ENCODE assay signal across 10 cellular contexts in genomic region chr17:67082110-67082509, GRCh38. TPM values are rescaled to one million over a fixed set of nuclear protein-coding genes. Genes with fewer than 3 reads are reported as not detected.
DNase-seq lines count a peak whose midpoint lies in the region; ATAC-seq, FAIRE-seq and TF ChIP-seq lines count a peak whose summit lies in the region.
"Had no signal": no experiment of that assay in that cellular context is flagged by ENCODE, and none has a peak within 500 bp of the region (broad histone marks: within the 10 kb centered on the region; RNA-seq: fewer than 3 reads in every experiment).

No MANE protein-coding gene starts in this region.

- no peak for TF ChIP-seq RAD21 in HepG2 (CRISPR knock-in tag; IDR thresholded peaks at IDR 0.05)

- peak overlapping the region in 7 of 8 donors; percentile 9 to 70 (median 45) for H3K4me3 Mint-ChIP-seq in CD4-positive, alpha-beta memory T cell
- H3K4me3 Mint-ChIP-seq in activated CD4-positive, alpha-beta memory T cell treated with anti-CD3 and anti-CD28 coated beads for 36 hours = no peak overlapping the region

- TF ChIP-seq POLR2A in HepG2 (IDR thresholded peaks at IDR 0.05; ENCODE audit: insufficient read depth in 1 of 2, low read depth in 2 of 2, low read length in 2 of 2) = no peak

- H3K9me3 Mint-ChIP-seq in CD4-positive, alpha-beta memory T cell = no peaks in the 10 kb centered on the region
- H3K9me3 Mint-ChIP-seq in activated CD4-positive, alpha-beta memory T cell treated with anti-CD3 and anti-CD28 coated beads for 36 hours = no peaks in the 10 kb centered on the region

- TF ChIP-seq CTCF in HepG2 (CRISPR knock-in tag; IDR thresholded peaks at IDR 0.05) = no peak

- TF ChIP-seq EP300 in HepG2 (IDR thresholded peaks at IDR 0.05; ENCODE audit: low read depth in 2 of 2, low read length in 2 of 2) (no peak), HepG2 (CRISPR knock-in tag; IDR thresholded peaks at IDR 0.05; ENCODE audit: borderline replicate concordance) (no peak)

- peak; percentile 73 for ATAC-seq in GM18907 (IDR thresholded peaks at IDR 0.05; ENCODE audit: unreplicated experiment)
- ATAC-seq in HG03025 (IDR thresholded peaks at IDR 0.05; ENCODE audit: low FRiP score, unreplicated experiment) = peak; percentile 63
- no peak for ATAC-seq in HepG2

- H3K9me3 ChIP-seq in CD4-positive, alpha-beta memory T cell (ENCODE audit: control insufficient read depth in 1 of 2, low read length in 2 of 2) = no peaks in the 10 kb centered on the region
- H3K9me3 ChIP-seq in HepG2 (ENCODE audit: low read length) = no peaks in the 10 kb centered on the region

- peak overlapping the region; percentile 21 for H3K27ac ChIP-seq in CD4-positive, alpha-beta memory T cell (ENCODE audit: low read depth, low read length)
- H3K27ac ChIP-seq in HepG2 (ENCODE audit: extremely low read length, insufficient read depth, low read length) = no peak overlapping the region

- no peak overlapping the region for H2AFZ ChIP-seq in HepG2 (ENCODE audit: low read length)

- H3K4me1 ChIP-seq in CD4-positive, alpha-beta memory T cell (ENCODE audit: insufficient read depth, low read length) = peaks cover 26% of the 10 kb centered on the region
- peaks cover 4% of the 10 kb centered on the region for H3K4me1 ChIP-seq in HepG2 (ENCODE audit: insufficient read depth, low read length)

- no peaks in the 10 kb centered on the region for H4K20me1 ChIP-seq in HepG2 (ENCODE audit: insufficient read depth, low read length)

- peaks cover 27 to 43% of the 10 kb centered on the region in 2 donors for H3K36me3 Mint-ChIP-seq in CD4-positive, alpha-beta memory T cell
- H3K36me3 Mint-ChIP-seq in activated CD4-positive, alpha-beta memory T cell treated with anti-CD3 and anti-CD28 coated beads for 36 hours = peaks cover 9% of the 10 kb centered on the region

- POLR2A ChIA-PET in CD4-positive, alpha-beta memory T cell (lab: Charles Lee; ENCODE audit: partially characterized antibody) = interaction anchor here (0.8 to 2.0 kb wide), 3 partner anchors 10 to 14 kb away, joined by 3 to 6 read pairs (median 5); no protein-coding TSS in a partner anchor
- POLR2A ChIA-PET in activated CD4-positive, alpha-beta memory T cell treated with anti-CD3 and anti-CD28 coated beads for 36 hours (lab: Charles Lee) = interaction anchor here (1.3 kb wide), 1 partner anchor 14 kb away, joined by 4 read pairs; no protein-coding TSS in a partner anchor
- POLR2A ChIA-PET in HepG2 (lab: Yijun Ruan, JAX) = no interaction called here

- no peaks in the 10 kb centered on the region for H3K27me3 Mint-ChIP-seq in CD4-positive, alpha-beta memory T cell
- no peaks in the 10 kb centered on the region for H3K27me3 Mint-ChIP-seq in activated CD4-positive, alpha-beta memory T cell treated with anti-CD3 and anti-CD28 coated beads for 36 hours

- no peak for FAIRE-seq in HepG2 (lab: Jason Lieb, UNC)
- FAIRE-seq in RCC 7860 (lab: Jason Lieb, UNC) = no peak
- FAIRE-seq: colon had no signal

- H3K27me3 ChIP-seq in CD4-positive, alpha-beta memory T cell (ENCODE audit: insufficient read depth, low read length) = no peaks in the 10 kb centered on the region
- H3K27me3 ChIP-seq in HepG2 (ENCODE audit: control insufficient read depth in 1 of 2, insufficient read depth in 2 of 2, low read length in 2 of 2) = no peaks in the 10 kb centered on the region

- H3K36me3 ChIP-seq in CD4-positive, alpha-beta memory T cell (ENCODE audit: insufficient read depth, low read length) = peaks cover 16% of the 10 kb centered on the region
- H3K36me3 ChIP-seq in HepG2 (replicated peaks in 1 of 2; ENCODE audit: control insufficient read depth in 1 of 2, insufficient read depth in 2 of 2, low read length in 2 of 2) = peaks cover 27 to 63% of the 10 kb centered on the region in 2 experiments

- H3K4me2 ChIP-seq in HepG2 (ENCODE audit: low read depth, low read length) = no peak overlapping the region

- DNase-seq in CD4-positive, alpha-beta memory T cell = peak in 4 of 5 donors; percentile 53 to 67 (median 60)
- no peak for DNase-seq in activated CD4-positive, alpha-beta memory T cell treated with anti-CD3 and anti-CD28 coated beads for 36 hours
- DNase-seq in SW 1271 (lab: John Stamatoyannopoulos, UW) = no peak
- no peak for DNase-seq in HepG2 (ENCODE audit: low spot score)
- DNase-seq in NCI-H146 (lab: John Stamatoyannopoulos, UW) = no peak
- no peak for DNase-seq in RCC 7860 (ENCODE audit: low spot score)
- DNase-seq: NCI-H1048 had no signal

- H3K9ac ChIP-seq in HepG2 (ENCODE audit: insufficient read depth, low read depth, low read length) = no peak overlapping the region

- CTCF ChIA-PET in CD4-positive, alpha-beta memory T cell (lab: Charles Lee; ENCODE audit: partially characterized antibody) = interaction anchor here (0.7 to 1.4 kb wide), 5 partner anchors 13 to 880 kb away, joined by 3 to 5 read pairs (median 3); no protein-coding TSS in a partner anchor
- CTCF ChIA-PET in activated CD4-positive, alpha-beta memory T cell treated with anti-CD3 and anti-CD28 coated beads for 36 hours (lab: Charles Lee) = interaction anchor here (0.9 kb wide), 1 partner anchor 167 kb away, joined by 3 read pairs; no protein-coding TSS in a partner anchor
- CTCF ChIA-PET in HepG2 (lab: Yijun Ruan, JAX; ENCODE audit: low intra/inter-chr PET ratio, low total read pairs) = no interaction called here

- in situ Hi-C loops in HepG2 (cut with HindIII; ENCODE audit: extremely low pct_ligation_motif_present, low pct_unique_long_range_greater_than_20kb) = no loop called here

- no peaks in the 10 kb centered on the region for H3K79me2 ChIP-seq in HepG2 (ENCODE audit: insufficient read depth, low read length)

- no peak overlapping the region for H3K4me3 ChIP-seq in CD4-positive, alpha-beta memory T cell (ENCODE audit: low read length in 2 of 2)
- H3K4me3 ChIP-seq in HepG2 (replicated peaks in 1 of 3; ENCODE audit: insufficient read depth in 1 of 3, low read depth in 2 of 3, low read length in 3 of 3) = no peak overlapping the region

- WGBS in HepG2 (ENCODE audit: low lambda C conversion rate) = 89% methylated on average over 1 of the region's 1 CpG

- peak overlapping the region; percentile 43 to 90 (median 67) for H3K27ac Mint-ChIP-seq in CD4-positive, alpha-beta memory T cell
- H3K27ac Mint-ChIP-seq in activated CD4-positive, alpha-beta memory T cell treated with anti-CD3 and anti-CD28 coated beads for 36 hours = peak overlapping the region; percentile 52

- peaks cover 15 to 31% (median 23%) of the 10 kb centered on the region in 4 donors for H3K4me1 Mint-ChIP-seq in CD4-positive, alpha-beta memory T cell
- peaks cover 19% of the 10 kb centered on the region for H3K4me1 Mint-ChIP-seq in activated CD4-positive, alpha-beta memory T cell treated with anti-CD3 and anti-CD28 coated beads for 36 hours (ENCODE audit: low read depth)

- intact Hi-C loops in CD4-positive, alpha-beta memory T cell (cut with micrococcal nuclease) = loop anchor here (5.0 kb wide), 2 partner anchors 175 to 355 kb away; no protein-coding TSS in a partner anchor
- intact Hi-C loops in activated CD4-positive, alpha-beta memory T cell treated with anti-CD3 and anti-CD28 coated beads for 36 hours (cut with micrococcal nuclease) = no loop called here
- intact Hi-C loops in HepG2 (cut with micrococcal nuclease; ENCODE audit: unreplicated experiment) = no loop called here

- BruUV-seq in HepG2 (replicated peaks; lab: Mats Ljungman, UMichigan) = no TSS peak

TF ChIP-seq in HepG2, 621 proteins besides CTCF, POLR2A, EP300 and RAD21 (continues in another document):
- TF ChIP-seq RFX1 (IDR thresholded peaks at IDR 0.05) = no peak
- no peak for TF ChIP-seq KLF15 (CRISPR knock-in tag; IDR thresholded peaks at IDR 0.05; ENCODE audit: borderline replicate concordance)
- no peak for TF ChIP-seq ZNF160 (CRISPR knock-in tag; IDR thresholded peaks at IDR 0.05)
- no peak for TF ChIP-seq HMG20A (CRISPR knock-in tag; IDR thresholded peaks at IDR 0.05; ENCODE audit: borderline replicate concordance)

RNA-seq across cellular contexts. Expression of gene CACNG1, which starts 37.8 kb away (rescaled TPM):
- not detected for total RNA-seq in CD4-positive, alpha-beta memory T cell
- not detected for polyA plus RNA-seq in CD4-positive, alpha-beta memory T cell
- not detected for total RNA-seq in activated CD4-positive, alpha-beta memory T cell treated with anti-CD3 and anti-CD28 coated beads for 36 hours
- not detected in 2 replicates for total RNA-seq in HepG2 (2016; rRNA removed; fragmentation: Illumina TruSeq; extraction: Trizol)
- not detected in 2 replicates for total RNA-seq in HepG2 (2016; cell fraction: cytosol; rRNA removed; fragmentation: Illumina TruSeq; extraction: Trizol; ENCODE audit: low read depth)
- total RNA-seq in HepG2 (2016; cell fraction: insoluble cytoplasmic fraction; rRNA removed; fragmentation: Illumina TruSeq; extraction: Trizol) = not detected in 2 replicates
- not detected in 2 replicates for total RNA-seq in HepG2 (2016; cell fraction: membrane; rRNA removed; fragmentation: Illumina TruSeq; extraction: Trizol)
- not detected in 2 replicates for total RNA-seq in HepG2 (2016; cell fraction: nucleus; rRNA removed; fragmentation: Illumina TruSeq; extraction: Trizol)
- polyA plus RNA-seq in HepG2 (2011; rRNA removed) = not detected in 2 replicates
- polyA plus RNA-seq in HepG2 (2011; cell fraction: cytosol; rRNA removed) = not detected in 2 replicates
- polyA plus RNA-seq in HepG2 (2011; cell fraction: nucleus; rRNA removed) = not detected in 2 replicates
- polyA plus RNA-seq in HepG2 (2012) = not detected in 2 replicates
- polyA plus RNA-seq in HepG2 (2016; cell fraction: cytosol; fragmentation: Illumina TruSeq; extraction: Trizol; ENCODE audit: low read depth) = not detected in 2 replicates
- not detected in 2 replicates for polyA plus RNA-seq in HepG2 (2016; cell fraction: insoluble cytoplasmic fraction; fragmentation: Illumina TruSeq; extraction: Trizol; ENCODE audit: low read depth)
- polyA plus RNA-seq in HepG2 (2016; cell fraction: membrane; fragmentation: Illumina TruSeq; extraction: Trizol; ENCODE audit: low read depth) = not detected in 2 replicates
- polyA plus RNA-seq in HepG2 (2016; cell fraction: nucleus; fragmentation: Illumina TruSeq; extraction: Trizol; ENCODE audit: insufficient read depth, low read depth) = not detected in 2 replicates
- not detected in 2 replicates for polyA minus RNA-seq in HepG2 (2011; rRNA and poly(A)+ RNA removed; ENCODE audit: low replicate concordance)
- not detected in 2 replicates for polyA minus RNA-seq in HepG2 (2011; cell fraction: cytosol; rRNA and poly(A)+ RNA removed)
- not detected in 2 replicates for polyA minus RNA-seq in HepG2 (2011; cell fraction: nucleus; rRNA and poly(A)+ RNA removed)

Comparison
In these comparisons a context has a peak if more than half of its experiments do, and no peak if none do; other contexts are left out.
1. DNase-seq: peak in CD4-positive, alpha-beta memory T cell (4 of 5); none in activated CD4-positive, alpha-beta memory T cell treated with anti-CD3 and anti-CD28 coated beads for 36 hours (single experiment), SW 1271 (0 of 2), HepG2 (single experiment), NCI-H146 (single experiment) and RCC 7860 (single experiment).